ENCODE assay signal across 35 cellular contexts in the genomic region with DNA sequence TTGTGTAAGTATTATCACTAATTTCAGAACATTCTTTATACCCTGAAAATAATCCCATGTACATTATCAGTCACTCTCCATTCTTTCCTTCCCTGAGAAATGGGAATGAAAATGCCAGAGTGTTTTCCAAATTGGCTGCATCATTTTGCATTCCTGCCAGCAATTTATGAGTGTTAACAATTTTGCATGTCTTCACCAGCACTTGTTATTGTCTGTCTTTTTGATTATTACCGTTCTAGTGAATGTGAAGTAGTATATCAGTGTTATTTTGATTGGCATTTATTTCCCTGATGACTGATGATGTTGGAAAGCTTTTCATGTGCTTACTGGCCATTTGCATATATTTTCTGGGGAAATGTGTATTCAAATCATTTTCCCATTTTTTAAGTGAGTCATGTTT.
"Had no signal": no experiment of that assay in that cellular context is flagged by ENCODE, and none has a peak within 500 bp of the region (broad histone marks: within the 10 kb centered on the region; RNA-seq: fewer than 3 reads in every experiment).

No MANE protein-coding gene starts in this region.

- DNase-seq: Karpas-422, Kasumi-1, MG63, MM.1S, MV-4-11, NCI-H1048, NCI-H1092, NCI-H1092 treated with DMSO at 0.1 percent for 48 hours, NCI-H1105, NCI-H1105 treated with DMSO at 0.1 percent for 48 hours, NCI-H1417, NCI-H1417 treated with DMSO at 0.1 percent for 48 hours, NCI-H1436, NCI-H1436 treated with DMSO at 0.1 percent for 48 hours, NCI-H146, NCI-H1694, NCI-H1694 treated with DMSO at 0.1 percent for 48 hours, NCI-H187, NCI-H187 treated with DMSO at 0.1 percent for 48 hours, NCI-H1930, NCI-H2029, NCI-H2029 treated with DMSO at 0.1 percent for 48 hours, NCI-H2081, NCI-H2081 treated with DMSO at 0.1 percent for 48 hours, NCI-H2107, NCI-H2171, NCI-H2171 treated with DMSO at 0.1 percent for 48 hours, NCI-H2227 treated with DMSO at 0.1 percent for 48 hours, NCI-H226, NCI-H345, NCI-H446, NCI-H446 treated with DMSO at 0.1 percent for 48 hours, NCI-H510A, NCI-H510A treated with DMSO at 0.1 percent for 48 hours, NCI-H524 had no signal

- H3K36me3 ChIP-seq: MG63 had no signal

- H3K4me3 ChIP-seq: MG63 had no signal
